ENCODE assay signal across 1 cellular context in the genomic region with DNA sequence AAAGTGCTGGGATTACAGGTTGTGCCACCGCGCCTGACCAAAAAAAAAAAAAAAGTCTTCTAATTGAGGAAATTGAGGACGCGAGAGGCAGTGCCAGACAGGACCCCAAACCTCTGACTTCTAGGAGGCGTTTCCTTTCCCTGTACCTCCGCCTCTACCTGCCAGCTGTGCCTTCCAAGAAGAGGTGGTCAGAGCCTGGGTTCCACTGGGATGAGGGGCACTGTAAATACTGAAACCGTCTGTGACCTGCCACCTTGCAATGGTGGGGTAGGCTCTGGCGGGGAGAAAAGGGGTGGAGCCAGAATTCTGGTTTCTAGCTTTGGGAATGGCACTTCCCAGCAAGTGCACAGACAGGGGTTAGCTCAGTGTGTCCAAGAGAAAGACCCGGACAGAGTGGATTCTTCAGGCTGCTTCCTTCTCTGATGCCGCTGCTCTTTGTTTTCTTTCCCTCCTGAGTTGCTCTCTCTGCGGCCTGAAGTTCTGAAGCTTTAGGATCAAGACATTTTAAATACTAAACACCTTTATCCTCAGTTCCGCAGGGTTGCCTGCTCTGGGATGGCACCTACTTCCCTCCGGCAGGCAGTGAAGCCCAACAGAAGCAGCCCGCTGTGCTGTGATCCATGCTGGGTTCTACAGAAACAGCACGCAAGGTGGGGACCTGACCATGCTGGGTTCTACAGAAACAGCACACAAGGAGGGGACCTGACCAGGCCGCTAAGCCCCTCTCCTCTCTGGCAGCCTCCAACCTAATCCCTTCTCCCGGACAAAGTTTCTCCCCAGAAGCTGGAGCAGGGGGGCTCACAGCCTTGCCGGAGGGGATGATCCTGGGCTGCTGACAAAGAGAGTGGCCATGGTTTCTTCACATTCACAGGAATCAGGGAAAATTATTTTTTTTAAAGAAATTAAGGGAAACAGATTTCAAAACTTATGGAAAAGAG.
TF ChIP-seq lines count a peak whose summit lies in the region.

No MANE protein-coding gene starts in this region.

TF ChIP-seq in H1, 55 proteins besides CTCF, POLR2A, EP300 and RAD21:
- TF ChIP-seq TEAD4 (IDR thresholded peaks at IDR 0.05; ENCODE audit: low read depth, low read length) (no peak), PHF8 (conservative IDR thresholded peaks at IDR 0.05; ENCODE audit: low read depth, low read length) (no peak), RBBP5 (IDR thresholded peaks at IDR 0.05; ENCODE audit: borderline replicate concordance, low read depth, low read length) (no peak), BCL11A (IDR thresholded peaks at IDR 0.05; ENCODE audit: low read depth in 2 of 2, low read length in 2 of 2) (no peak), SP1 (IDR thresholded peaks at IDR 0.05; ENCODE audit: low read depth, low read length) (no peak), JUND (IDR thresholded peaks at IDR 0.05; ENCODE audit: low read length) (no peak), CBX5 (IDR thresholded peaks at IDR 0.05; ENCODE audit: low read depth, low read length) (no peak), HDAC6 (IDR thresholded peaks at IDR 0.05; ENCODE audit: low read depth, low read length) (no peak), SAP30 (IDR thresholded peaks at IDR 0.05; ENCODE audit: insufficient read depth, insufficient replicate concordance, low read length) (no peak), TAF7 (optimal IDR thresholded peaks at IDR 0.05; ENCODE audit: borderline replicate concordance, low read depth, low read length) (no peak), CHD1 (IDR thresholded peaks at IDR 0.05; ENCODE audit: low read depth, low read length) (no peak), TAF1 (IDR thresholded peaks at IDR 0.05; ENCODE audit: low read depth, low read length) (no peak), SRF (IDR thresholded peaks at IDR 0.05; ENCODE audit: low read depth, low read length) (no peak)
- TF ChIP-seq, protein P1, sequence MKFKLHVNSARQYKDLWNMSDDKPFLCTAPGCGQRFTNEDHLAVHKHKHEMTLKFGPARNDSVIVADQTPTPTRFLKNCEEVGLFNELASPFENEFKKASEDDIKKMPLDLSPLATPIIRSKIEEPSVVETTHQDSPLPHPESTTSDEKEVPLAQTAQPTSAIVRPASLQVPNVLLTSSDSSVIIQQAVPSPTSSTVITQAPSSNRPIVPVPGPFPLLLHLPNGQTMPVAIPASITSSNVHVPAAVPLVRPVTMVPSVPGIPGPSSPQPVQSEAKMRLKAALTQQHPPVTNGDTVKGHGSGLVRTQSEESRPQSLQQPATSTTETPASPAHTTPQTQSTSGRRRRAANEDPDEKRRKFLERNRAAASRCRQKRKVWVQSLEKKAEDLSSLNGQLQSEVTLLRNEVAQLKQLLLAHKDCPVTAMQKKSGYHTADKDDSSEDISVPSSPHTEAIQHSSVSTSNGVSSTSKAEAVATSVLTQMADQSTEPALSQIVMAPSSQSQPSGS (IDR thresholded peaks at IDR 0.05; ENCODE audit: low read length): no peak
